In genomic region chr21:37266515-37267221, GRCh38 we compare ENCODE assay signal across 7 cellular contexts. TPM values are rescaled to one million over a fixed set of nuclear protein-coding genes. Genes with fewer than 3 reads are reported as not detected.
DNase-seq lines count a peak whose midpoint lies in the region; ATAC-seq and TF ChIP-seq lines count a peak whose summit lies in the region.

No MANE protein-coding gene starts in this region.

- H3K27ac ChIP-seq in SJCRH30 (peak overlapping the region; percentile 36), endodermal cell (ENCODE audit: low read depth, low read length) (peak overlapping the region; percentile 98), muscle layer of colon (ENCODE audit: low read depth, low read length) (peak overlapping the region; percentile 93)

- H3K36me3 Mint-ChIP-seq in endodermal cell (ENCODE audit: low read depth): no peaks in the 10 kb centered on the region

- no peak for TF ChIP-seq CTCF in endodermal cell (conservative IDR thresholded peaks at IDR 0.05)

- H3K9me3 Mint-ChIP-seq in endodermal cell: no peaks in the 10 kb centered on the region

- peaks cover 7% of the 10 kb centered on the region for H3K4me1 Mint-ChIP-seq in endodermal cell

- peak overlapping the region; percentile 81 for H3K4me3 Mint-ChIP-seq in endodermal cell

- H3K4me3 ChIP-seq in SJCRH30 (peak overlapping the region; percentile 65), endodermal cell (ENCODE audit: low read length) (peak overlapping the region; percentile 89), muscle layer of colon (ENCODE audit: low read depth in 1 of 2, low read length in 2 of 2) (peak overlapping the region; percentile 63 to 82)

- H3K9ac ChIP-seq in endodermal cell (ENCODE audit: extremely low read depth, low read length, poor library complexity, severe bottlenecking) (peak overlapping the region; percentile 38), muscle layer of colon (ENCODE audit: low read length) (peak overlapping the region; percentile 77)

- H3K9me3 ChIP-seq in SJCRH30 (replicated peaks): no peaks in the 10 kb centered on the region
- H3K9me3 ChIP-seq in endodermal cell (ENCODE audit: control insufficient read depth, low read length): no peaks in the 10 kb centered on the region
- no peaks in the 10 kb centered on the region for H3K9me3 ChIP-seq in muscle layer of colon (ENCODE audit: low read length)

- no peaks in the 10 kb centered on the region for H3K27me3 Mint-ChIP-seq in endodermal cell (ENCODE audit: insufficient read depth)

- 1 to 12% methylated on average over 4 to 39 of the region's 39 CpGs for WGBS in endodermal cell (ENCODE audit: insufficient coverage in 1 of 2, insufficient read length in 1 of 2), 2 experiments

- H3K36me3 ChIP-seq in SJCRH30: no peaks in the 10 kb centered on the region
- H3K36me3 ChIP-seq in endodermal cell (ENCODE audit: control insufficient read depth, insufficient read depth, low read length): peaks cover under 1% of the 10 kb centered on the region
- H3K36me3 ChIP-seq in muscle layer of colon (ENCODE audit: insufficient read depth, low read length): no peaks in the 10 kb centered on the region

- DNase-seq in EL (peak; percentile 54), SJCRH30 (peak; percentile 59 to 68), endodermal cell (no peak), Ammon's horn (ENCODE audit: low spot score) (no peak)

- ATAC-seq in GM19438 (IDR thresholded peaks at IDR 0.05; ENCODE audit: low read depth, unreplicated experiment): peak; percentile 4
- peak; percentile 3 for ATAC-seq in HG03469 (IDR thresholded peaks at IDR 0.05; ENCODE audit: unreplicated experiment)

- H3K27me3 ChIP-seq in SJCRH30 (no peaks in the 10 kb centered on the region), endodermal cell (ENCODE audit: control insufficient read depth, insufficient read depth, low read length, poor library complexity, severe bottlenecking) (no peaks in the 10 kb centered on the region), muscle layer of colon (ENCODE audit: control insufficient read depth in 1 of 2, insufficient read depth in 2 of 2, low read length in 2 of 2) (no peaks in the 10 kb centered on the region)

- H3K4me1 ChIP-seq in SJCRH30 (no peaks in the 10 kb centered on the region; the same call in 1 of the 2 replicates), endodermal cell (ENCODE audit: control insufficient read depth, insufficient read depth, low read length) (peaks cover 3% of the 10 kb centered on the region), muscle layer of colon (ENCODE audit: insufficient read depth, low read length) (peaks cover 14% of the 10 kb centered on the region)

- peak overlapping the region; percentile 99 for H3K27ac Mint-ChIP-seq in endodermal cell

RNA-seq across cellular contexts. Expression of gene VPS26C, which starts 0.5 kb away (rescaled TPM):
- 35.1 and 36.2 TPM in 2 replicates for total RNA-seq in SJCRH30 (2014; rRNA removed; shearing (Covaris generic))
- total RNA-seq in endodermal cell: 10 to 100 TPM; 37.1 to 61.0 TPM
- polyA plus RNA-seq in endodermal cell (2013, experiment 1 of 2): 36.9 TPM
- 35.9 TPM for polyA plus RNA-seq in endodermal cell (2013, experiment 2 of 2)

Comparison
In these comparisons a context has a peak if more than half of its experiments do, and no peak if none do; other contexts are left out.
1. DNase-seq: peak in EL (single experiment) and SJCRH30 (2 of 2); none in endodermal cell (single experiment) and Ammon's horn (single experiment).
2. H3K27ac ChIP-seq: peak in every context shown above with its lines; median percentile 98 in endodermal cell; 93 in muscle layer of colon; 36 in SJCRH30.
3. Peak in every context shown above with its lines, with median percentiles within 50 percentile points of each other: H3K4me3 ChIP-seq.